In genomic region chr7:44985033-44985695, GRCh38 we compare ENCODE assay signal across 9 cellular contexts. TPM values are rescaled to one million over a fixed set of nuclear protein-coding genes. Genes with fewer than 3 reads are reported as not detected.
DNase-seq lines count a peak whose midpoint lies in the region; ATAC-seq and TF ChIP-seq lines count a peak whose summit lies in the region.
"Had no signal": no experiment of that assay in that cellular context is flagged by ENCODE, and none has a peak within 500 bp of the region (broad histone marks: within the 10 kb centered on the region; RNA-seq: fewer than 3 reads in every experiment).

No MANE protein-coding gene starts in this region.

- no peak overlapping the region for H2AFZ ChIP-seq in SK-N-SH (ENCODE audit: low read depth)

- peaks cover 22 to 24% of the 10 kb centered on the region in 2 experiments; a peak in 3 of 4 replicates for H3K4me1 ChIP-seq in SK-N-SH (ENCODE audit: control insufficient read depth in 1 of 2, insufficient read depth in 2 of 2, low read depth in 1 of 2, low read length in 1 of 2)

- TF ChIP-seq RAD21 in SK-N-SH (IDR thresholded peaks at IDR 0.05; ENCODE audit: low read length): no peak

- peaks cover 38% of the 10 kb centered on the region for H3F3A ChIP-seq in SK-N-SH (replicated peaks; ENCODE audit: insufficient read depth)

- CTCF ChIA-PET in SK-N-SH (lab: Yijun Ruan, JAX): interaction anchor here (0.7 to 5.8 kb wide), 7 partner anchors 9 to 390 kb away, joined by 3 to 34 read pairs (median 4); no protein-coding TSS in a partner anchor
- CTCF ChIA-PET in activated CD4-positive, alpha-beta memory T cell treated with anti-CD3 and anti-CD28 coated beads, Interleukin-2, amount 10 ng/mL, durations not matched to agents 7 days and 5 days (lab: Charles Lee): interaction anchor here (0.7 to 1.7 kb wide), 8 partner anchors 7 to 151 kb away, joined by 3 to 6 read pairs (median 4); no protein-coding TSS in a partner anchor

- H3K27me3 ChIP-seq in SK-N-SH (ENCODE audit: insufficient read depth): no peaks in the 10 kb centered on the region

- TF ChIP-seq EP300 in SK-N-SH (IDR thresholded peaks at IDR 0.05; ENCODE audit: borderline replicate concordance in 1 of 2, low read depth in 1 of 2, low read length in 1 of 2): no peak

- H3K27ac ChIP-seq in SK-N-SH (ENCODE audit: low read depth in 2 of 2, low read length in 1 of 2): peak overlapping the region; percentile 82 to 91; a peak in 2 of 4 replicates

- H3K36me3 Mint-ChIP-seq in activated CD4-positive, alpha-beta memory T cell treated with anti-CD3 and anti-CD28 coated beads, Interleukin-2, amount 10 ng/mL, durations not matched to agents 7 days and 5 days (ENCODE audit: low read depth): peaks cover 54% of the 10 kb centered on the region
- H3K36me3 Mint-ChIP-seq in glutamatergic neuron (ENCODE audit: unreplicated experiment): no peaks in the 10 kb centered on the region
- H3K36me3 Mint-ChIP-seq in stimulated activated memory B cell treated with anti-CD40 and anti-IgM and Interleukin-4, amounts not matched to agents 10 μg/mL and 1 μg/mL and 100 μg/mL, for 72 hours: peaks cover 41% of the 10 kb centered on the region

- peaks cover 26% of the 10 kb centered on the region for H3K79me2 ChIP-seq in SK-N-SH (ENCODE audit: insufficient read depth)

- H4K20me1 ChIP-seq in SK-N-SH (ENCODE audit: insufficient read depth): 0 out of 2 replicates have a peak, but pooled peaks cover 4% of the 10 kb centered on the region

- H3K4me2 ChIP-seq in SK-N-SH: peak overlapping the region; percentile 81

- H3K36me3 ChIP-seq in SK-N-SH (replicated peaks in 1 of 2; ENCODE audit: control insufficient read depth in 1 of 2, insufficient read depth in 2 of 2, low read length in 1 of 2): peaks cover 40% of the 10 kb centered on the region in 2 experiments

- peak overlapping the region; percentile 77 to 79 for H3K4me3 ChIP-seq in SK-N-SH (ENCODE audit: low read depth in 2 of 2, low read length in 1 of 2)

- no peaks in the 10 kb centered on the region for H3K9me3 ChIP-seq in SK-N-SH

- no peak for ATAC-seq in SK-N-SH treated with all-trans-retinoic acid at 6 μM for 48 hours
- ATAC-seq in stimulated activated memory B cell treated with anti-CD40 and anti-IgM and Interleukin-4, amounts not matched to agents 10 μg/mL and 1 μg/mL and 100 μg/mL, for 72 hours: no peak

- POLR2A ChIA-PET in SK-N-SH (lab: Yijun Ruan, JAX): interaction anchor here (0.8 to 1.5 kb wide), 12 partner anchors 9 to 127 kb away, joined by 3 to 10 read pairs (median 6); partner anchors contain the start of genes CCM2 and TBRG4
- POLR2A ChIA-PET in activated CD4-positive, alpha-beta memory T cell treated with anti-CD3 and anti-CD28 coated beads, Interleukin-2, amount 10 ng/mL, durations not matched to agents 7 days and 5 days (lab: Charles Lee): interaction anchor here (0.6 to 26.2 kb wide), 14 partner anchors 9 to 495 kb away, joined by 3 to 517 read pairs (median 5); partner anchors contain the start of genes CCM2, MYO1G, OGDH and PURB

- H3K9me3 Mint-ChIP-seq in activated CD4-positive, alpha-beta memory T cell treated with anti-CD3 and anti-CD28 coated beads, Interleukin-2, amount 10 ng/mL, durations not matched to agents 7 days and 5 days: no peaks in the 10 kb centered on the region
- H3K9me3 Mint-ChIP-seq in glutamatergic neuron (ENCODE audit: unreplicated experiment): peaks cover 14% of the 10 kb centered on the region
- no peaks in the 10 kb centered on the region for H3K9me3 Mint-ChIP-seq in stimulated activated memory B cell treated with anti-CD40 and anti-IgM and Interleukin-4, amounts not matched to agents 10 μg/mL and 1 μg/mL and 100 μg/mL, for 72 hours

- H3K27ac Mint-ChIP-seq in activated CD4-positive, alpha-beta memory T cell treated with anti-CD3 and anti-CD28 coated beads, Interleukin-2, amount 10 ng/mL, durations not matched to agents 7 days and 5 days: peak overlapping the region; percentile 96
- H3K27ac Mint-ChIP-seq in glutamatergic neuron (ENCODE audit: unreplicated experiment): no peak overlapping the region
- H3K27ac Mint-ChIP-seq in stimulated activated memory B cell treated with anti-CD40 and anti-IgM and Interleukin-4, amounts not matched to agents 10 μg/mL and 1 μg/mL and 100 μg/mL, for 72 hours: peak overlapping the region; percentile 98

- DNase-seq in SK-N-SH (peak; percentile 33), glutamatergic neuron (no peak), T1000 (lab: John Stamatoyannopoulos, UW) (no peak), amygdala (lab: John Stamatoyannopoulos, UW) (no peak)
- no peak for DNase-seq in activated CD4-positive, alpha-beta memory T cell treated with anti-CD3 and anti-CD28 coated beads, Interleukin-2, amount 10 ng/mL, durations not matched to agents 7 days and 5 days
- DNase-seq in stimulated activated naive CD4-positive, alpha-beta T cell (lab: John Stamatoyannopoulos, UW): no peak
- DNase-seq: stimulated activated CD4-positive, alpha-beta T cell treated with anti-CD3 and anti-CD28 coated beads, Interleukin-4, amount 100 ng/mL, for 24 hours had no signal

- TF ChIP-seq CTCF in SK-N-SH (IDR thresholded peaks at IDR 0.05): no peak
- no peak for TF ChIP-seq CTCF in glutamatergic neuron (IDR thresholded peaks at IDR 0.05; ENCODE audit: partially characterized antibody, unreplicated experiment)

- 49% methylated on average over 6 of the region's 6 CpGs for WGBS in SK-N-SH (ENCODE audit: low lambda C conversion rate)

- H3K4me3 Mint-ChIP-seq in activated CD4-positive, alpha-beta memory T cell treated with anti-CD3 and anti-CD28 coated beads, Interleukin-2, amount 10 ng/mL, durations not matched to agents 7 days and 5 days: peak overlapping the region; percentile 99
- peak overlapping the region; percentile 96 for H3K4me3 Mint-ChIP-seq in glutamatergic neuron (ENCODE audit: unreplicated experiment)
- H3K4me3 Mint-ChIP-seq in stimulated activated memory B cell treated with anti-CD40 and anti-IgM and Interleukin-4, amounts not matched to agents 10 μg/mL and 1 μg/mL and 100 μg/mL, for 72 hours: peak overlapping the region; percentile 98

- H3K27me3 Mint-ChIP-seq in activated CD4-positive, alpha-beta memory T cell treated with anti-CD3 and anti-CD28 coated beads, Interleukin-2, amount 10 ng/mL, durations not matched to agents 7 days and 5 days: no peaks in the 10 kb centered on the region
- H3K27me3 Mint-ChIP-seq in glutamatergic neuron (ENCODE audit: unreplicated experiment): peaks cover 9% of the 10 kb centered on the region
- no peaks in the 10 kb centered on the region for H3K27me3 Mint-ChIP-seq in stimulated activated memory B cell treated with anti-CD40 and anti-IgM and Interleukin-4, amounts not matched to agents 10 μg/mL and 1 μg/mL and 100 μg/mL, for 72 hours

- peaks cover 83% of the 10 kb centered on the region for H3K4me1 Mint-ChIP-seq in activated CD4-positive, alpha-beta memory T cell treated with anti-CD3 and anti-CD28 coated beads, Interleukin-2, amount 10 ng/mL, durations not matched to agents 7 days and 5 days
- peaks cover 12% of the 10 kb centered on the region for H3K4me1 Mint-ChIP-seq in glutamatergic neuron (ENCODE audit: low read depth, unreplicated experiment)
- H3K4me1 Mint-ChIP-seq in stimulated activated memory B cell treated with anti-CD40 and anti-IgM and Interleukin-4, amounts not matched to agents 10 μg/mL and 1 μg/mL and 100 μg/mL, for 72 hours: peaks cover 71% of the 10 kb centered on the region

- no peaks in the 10 kb centered on the region for H3K9me2 ChIP-seq in SK-N-SH

- H3K9ac ChIP-seq in SK-N-SH: peak overlapping the region; percentile 84

TF ChIP-seq in SK-N-SH, 30 proteins besides CTCF, POLR2A, EP300 and RAD21 (continues in another document):
- no peak for TF ChIP-seq MXI1 (IDR thresholded peaks at IDR 0.05; ENCODE audit: low read depth, low read length)
- TF ChIP-seq GATA2 (CRISPR knock-in tag; IDR thresholded peaks at IDR 0.05): no peak
- no peak for TF ChIP-seq TEAD4 (IDR thresholded peaks at IDR 0.05; ENCODE audit: borderline replicate concordance, insufficient read depth)
- no peak for TF ChIP-seq PBX3 (IDR thresholded peaks at IDR 0.05)
- no peak for TF ChIP-seq FOSL2 (IDR thresholded peaks at IDR 0.05; ENCODE audit: borderline replicate concordance, low read depth)

TF ChIP-seq in SK-N-SH treated with all-trans-retinoic acid at 6 μM for 48 hours, 23 proteins besides CTCF, POLR2A, EP300 and RAD21:
- TF ChIP-seq TOX (CRISPR knock-in tag; IDR thresholded peaks at IDR 0.05; ENCODE audit: borderline replicate concordance) (no peak), TCF4 (CRISPR knock-in tag; IDR thresholded peaks at IDR 0.05; ENCODE audit: borderline replicate concordance) (no peak), BACH2 (CRISPR knock-in tag; IDR thresholded peaks at IDR 0.05; ENCODE audit: borderline replicate concordance) (no peak), ESRRG (CRISPR knock-in tag; IDR thresholded peaks at IDR 0.05) (no peak), ZFP3 (CRISPR knock-in tag; IDR thresholded peaks at IDR 0.05) (no peak), PATZ1 (CRISPR knock-in tag; IDR thresholded peaks at IDR 0.05; ENCODE audit: borderline replicate concordance) (no peak), ZFP30 (CRISPR knock-in tag; IDR thresholded peaks at IDR 0.05) (no peak)

RNA-seq across cellular contexts. Expression of gene MYO1G, which starts 6.3 kb away (rescaled TPM):
- 0.05 and 0.10 TPM in 2 replicates for polyA plus RNA-seq in SK-N-SH (2012; rRNA removed)
- polyA plus RNA-seq in SK-N-SH (2012; cell fraction: cytosol; rRNA removed): 0.01 TPM in 2 replicates
- 0.24 and 0.26 TPM in 2 replicates for polyA plus RNA-seq in SK-N-SH (2012; cell fraction: nucleus; rRNA removed)
- total RNA-seq in activated CD4-positive, alpha-beta memory T cell treated with anti-CD3 and anti-CD28 coated beads, Interleukin-2, amount 10 ng/mL, durations not matched to agents 7 days and 5 days: 100 to 1,000 TPM; 572 to 576 TPM
- 0.54 TPM for total RNA-seq in glutamatergic neuron (ENCODE audit: unreplicated experiment)

RNA-seq across cellular contexts. Expression of gene CCM2, which starts 14.8 kb away (rescaled TPM):
- 65.6 and 83.2 TPM in 2 replicates for polyA plus RNA-seq in SK-N-SH (2012; rRNA removed)
- 46.0 and 71.9 TPM in 2 replicates for polyA plus RNA-seq in SK-N-SH (2012; cell fraction: cytosol; rRNA removed)
- 81.6 and 98.7 TPM in 2 replicates for polyA plus RNA-seq in SK-N-SH (2012; cell fraction: nucleus; rRNA removed)
- 100 to 1,000 TPM; 130 to 134 TPM for total RNA-seq in activated CD4-positive, alpha-beta memory T cell treated with anti-CD3 and anti-CD28 coated beads, Interleukin-2, amount 10 ng/mL, durations not matched to agents 7 days and 5 days
- total RNA-seq in glutamatergic neuron (ENCODE audit: unreplicated experiment): 92.6 TPM

Comparison
In these comparisons a context has a peak if more than half of its experiments do, and no peak if none do; other contexts are left out.
1. RNA of gene MYO1G, which starts 6.3 kb away (total RNA-seq): 572 to 576 TPM in activated CD4-positive, alpha-beta memory T cell treated with anti-CD3 and anti-CD28 coated beads, Interleukin-2, amount 10 ng/mL, durations not matched to agents 7 days and 5 days; 0.54 TPM in glutamatergic neuron (single experiment); every median in the first group is over 100 times any median in the second.
2. Peak in every context shown above with its lines, with median percentiles within 50 percentile points of each other: H3K4me3 Mint-ChIP-seq.